19 cellular contexts compared by ENCODE assay signal in the genomic region with DNA sequence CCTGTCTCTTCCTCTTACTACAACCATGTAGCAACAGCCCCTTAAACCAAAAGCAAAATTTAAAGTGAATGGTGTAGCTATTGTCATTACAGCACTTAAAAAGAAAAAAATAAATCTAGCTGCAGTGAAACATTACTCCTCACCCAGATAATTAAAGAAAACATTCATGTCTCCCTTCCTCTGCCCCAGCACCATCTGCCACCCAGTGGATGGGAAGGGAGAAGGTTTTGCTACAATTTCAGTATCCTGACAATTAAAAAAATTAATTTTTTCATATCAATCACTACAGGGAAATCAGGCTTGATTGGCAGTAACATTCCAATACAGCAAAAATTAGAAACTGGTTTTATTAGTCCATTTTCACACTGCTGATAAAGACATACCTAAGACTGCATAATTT.
A peak's percentile ranks its signal among the peaks of the same experiment; 100 is the strongest.
DNase-seq lines count a peak whose midpoint lies in the region; TF ChIP-seq lines count a peak whose summit lies in the region.
"Had no signal": no experiment of that assay in that cellular context is flagged by ENCODE, and none has a peak within 500 bp of the region (broad histone marks: within the 10 kb centered on the region; RNA-seq: fewer than 3 reads in every experiment).

No MANE protein-coding gene starts in this region.

- no peaks in the 10 kb centered on the region for H3K36me3 Mint-ChIP-seq in H9 (ENCODE audit: insufficient read depth in 1 of 3, low read depth in 3 of 3)
- H3K36me3 Mint-ChIP-seq: activated naive CD8-positive, alpha-beta T cell treated with anti-CD3 and anti-CD28 coated beads for 36 hours had no signal

- no peaks in the 10 kb centered on the region for H3K9me3 ChIP-seq in AG04450 (ENCODE audit: control insufficient read depth, insufficient read depth, low read length)
- H3K9me3 ChIP-seq in H9 (ENCODE audit: control insufficient read depth, low read depth, low read length), result no peaks in the 10 kb centered on the region
- H3K9me3 ChIP-seq: BE2C, lower lobe of right lung, right atrium auricular region had no signal

- no peaks in the 10 kb centered on the region; the same call in 1 of the 2 replicates for H3K4me1 ChIP-seq in H9 (ENCODE audit: insufficient read depth, low read length)
- H3K4me1 ChIP-seq: BE2C, lower lobe of right lung, right atrium auricular region had no signal

- no peaks in the 10 kb centered on the region for H3K27me3 Mint-ChIP-seq in H9 (ENCODE audit: low read depth)

- H4K8ac ChIP-seq in H9 (replicated peaks; ENCODE audit: insufficient read length, low read depth, low read length), result no peak overlapping the region

- H2BK5ac ChIP-seq in H9 (ENCODE audit: insufficient read length, low read length), result no peak overlapping the region

- no peak overlapping the region for H2BK20ac ChIP-seq in H9 (ENCODE audit: low read depth, low read length, poor library complexity, severe bottlenecking)

- no peak overlapping the region for H2BK12ac ChIP-seq in H9 (ENCODE audit: insufficient read length, low read depth, low read length)

- no peaks in the 10 kb centered on the region for H3K9me3 Mint-ChIP-seq in H9
- H3K9me3 Mint-ChIP-seq: activated naive CD8-positive, alpha-beta T cell treated with anti-CD3 and anti-CD28 coated beads for 36 hours; nephron had no signal

- H3K79me2 ChIP-seq in H9 (ENCODE audit: insufficient read depth, low read length), result no peaks in the 10 kb centered on the region

- no peaks in the 10 kb centered on the region for H4K20me1 ChIP-seq in H9 (ENCODE audit: control insufficient read depth, insufficient read depth, insufficient read length)

- no peak overlapping the region for H3K4me2 ChIP-seq in H9 (ENCODE audit: insufficient read depth, insufficient read length, low read length)

- no peak overlapping the region for H2AK5ac ChIP-seq in H9 (ENCODE audit: insufficient read length, low read length)

- no peak overlapping the region for H3K23ac ChIP-seq in H9 (ENCODE audit: insufficient read length, low read depth, low read length)

- H2AFZ ChIP-seq in H9 (ENCODE audit: low read length), result no peak overlapping the region

- H3K27me3 ChIP-seq in AG04450 (ENCODE audit: control insufficient read depth, insufficient read depth, low read length) (no peaks in the 10 kb centered on the region), H9 (ENCODE audit: insufficient read depth, low read length) (no peaks in the 10 kb centered on the region)
- H3K27me3 ChIP-seq: BE2C, right atrium auricular region had no signal

- H3K27ac Mint-ChIP-seq in H9, result no peak overlapping the region
- H3K27ac Mint-ChIP-seq: activated naive CD8-positive, alpha-beta T cell treated with anti-CD3 and anti-CD28 coated beads for 36 hours; effector memory CD8-positive, alpha-beta T cell; nephron had no signal

- no peaks in the 10 kb centered on the region for H3K23me2 ChIP-seq in H9 (ENCODE audit: insufficient read length, low read depth, low read length, poor library complexity, severe bottlenecking)

- H3K4me1 Mint-ChIP-seq in H9, result peaks cover 0 to 3% of the 10 kb centered on the region in 2 experiments; a peak in 2 of 4 replicates
- H3K4me1 Mint-ChIP-seq: nephron had no signal

- H3K79me1 ChIP-seq in H9 (ENCODE audit: insufficient read depth, low read depth, low read length, poor library complexity, severe bottlenecking), result no peaks in the 10 kb centered on the region

- DNase-seq in AG04450 (ENCODE audit: low read depth, low spot score), result no peak
- no peak for DNase-seq in H9
- DNase-seq in RKO (ENCODE audit: low spot score), result peak; percentile 29
- DNase-seq in fibroblast of peridontal ligament (ENCODE audit: extremely low read depth), result peak; percentile 5
- DNase-seq in HPDE6-E6E7 (ENCODE audit: extremely low spot score), result no peak
- no peak for DNase-seq in nucleus accumbens (lab: John Stamatoyannopoulos, UW)
- no peak for DNase-seq in NCI-H2029 treated with DMSO at 0.1 percent for 48 hours (lab: John Stamatoyannopoulos, UW)
- no peak for DNase-seq in NCI-H1417 treated with DMSO at 0.1 percent for 48 hours (lab: John Stamatoyannopoulos, UW)
- DNase-seq: activated naive CD8-positive, alpha-beta T cell treated with anti-CD3 and anti-CD28 coated beads for 36 hours; activated T-cell treated with anti-CD3 and anti-CD28 coated beads, Interleukin-2, amount 50 U/mL, for 48 hours; BE2C; effector memory CD8-positive, alpha-beta T cell; lower lobe of right lung; MM.1S; NCI-H2029; T1000 had no signal

- H2BK120ac ChIP-seq in H9 (ENCODE audit: low read depth, low read length, poor library complexity, severe bottlenecking), result no peak overlapping the region

- no peak overlapping the region for H3K4me3 ChIP-seq in AG04450 (ENCODE audit: low read depth, low read length)
- H3K4me3 ChIP-seq: lower lobe of right lung, right atrium auricular region, SK-N-MC had no signal

- H3K18ac ChIP-seq in H9 (ENCODE audit: insufficient read length, low read depth, low read length), result no peak overlapping the region

- H3K4ac ChIP-seq in H9 (ENCODE audit: low read depth, low read length), result no peak overlapping the region

- H3T11ph ChIP-seq in H9 (ENCODE audit: low read length), result no peak overlapping the region

- H3K27ac ChIP-seq in AG04450 (ENCODE audit: low read depth, low read length) (no peak overlapping the region), H9 (ENCODE audit: insufficient read length, low read depth, low read length) (no peak overlapping the region)
- H3K27ac ChIP-seq: lower lobe of right lung, right atrium auricular region, SK-N-MC had no signal

- no peak overlapping the region for H2BK15ac ChIP-seq in H9 (ENCODE audit: low read depth, low read length)

- no peak overlapping the region for H3K56ac ChIP-seq in H9 (ENCODE audit: insufficient read length, low read depth, low read length)

- POLR2A ChIA-PET in AG04450 (lab: Yijun Ruan, JAX), result no interaction called here

- H4K91ac ChIP-seq in H9 (ENCODE audit: insufficient read length, low read depth, low read length), result no peak overlapping the region

- no peak overlapping the region for H3K9ac ChIP-seq in H9 (ENCODE audit: extremely low read depth, insufficient read length, low read length)

- H3K4me3 Mint-ChIP-seq in H9, result no peak overlapping the region
- H3K4me3 Mint-ChIP-seq: activated naive CD8-positive, alpha-beta T cell treated with anti-CD3 and anti-CD28 coated beads for 36 hours; effector memory CD8-positive, alpha-beta T cell; nephron had no signal

- no peak overlapping the region for H4K5ac ChIP-seq in H9 (ENCODE audit: insufficient read length, low read depth, low read length)

- no peak overlapping the region for H3K14ac ChIP-seq in H9 (ENCODE audit: insufficient read depth, low read length)

- CTCF ChIA-PET in AG04450 (lab: Charles Lee), result no interaction called here

- 0 out of 2 replicates have a peak, but pooled peaks have one; percentile 12 for TF ChIP-seq CTCF in AG04450 (IDR thresholded peaks at IDR 0.05; ENCODE audit: low read depth, low read length)
- TF ChIP-seq CTCF in H9 (conservative IDR thresholded peaks at IDR 0.05), result peak; percentile 49

Comparison
In these comparisons a context has a peak if more than half of its experiments do, and no peak if none do; other contexts are left out.
1. DNase-seq: peak in RKO (single experiment) and fibroblast of peridontal ligament (single experiment); none in AG04450 (single experiment), H9 (single experiment), HPDE6-E6E7 (single experiment), nucleus accumbens (0 of 56), NCI-H2029 treated with DMSO at 0.1 percent for 48 hours (single experiment) and NCI-H1417 treated with DMSO at 0.1 percent for 48 hours (single experiment).